Comparison of ENCODE assay signal across 20 cellular contexts in the genomic region with DNA sequence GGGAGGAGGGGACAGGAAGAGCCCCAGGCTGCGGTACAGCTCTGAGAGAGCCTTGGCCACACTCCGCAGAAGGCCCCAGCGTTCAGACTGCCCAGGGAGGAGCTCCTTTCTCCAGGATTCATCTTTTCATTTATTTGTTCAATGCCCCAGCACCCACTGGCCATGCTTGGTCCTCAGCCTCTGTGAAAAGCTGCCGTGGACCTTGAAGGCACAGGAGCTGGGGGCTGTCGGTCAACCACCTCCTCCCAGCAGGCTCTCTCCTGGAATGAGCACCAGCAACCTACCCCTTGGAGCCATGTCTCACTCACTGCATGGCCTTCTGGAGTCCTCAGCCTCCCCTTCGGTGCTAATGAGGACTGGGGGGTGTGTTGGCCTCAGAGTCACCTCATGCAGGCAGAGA. TPM values are rescaled to one million over a fixed set of nuclear protein-coding genes. Genes with fewer than 3 reads are reported as not detected.
"Had no signal": no experiment of that assay in that cellular context is flagged by ENCODE, and none has a peak within 500 bp of the region (broad histone marks: within the 10 kb centered on the region; RNA-seq: fewer than 3 reads in every experiment).

No MANE protein-coding gene starts in this region.

- H3K9me3 Mint-ChIP-seq: activated CD4-positive, alpha-beta memory T cell treated with anti-CD3 and anti-CD28 coated beads, Interleukin-2, amount 10 ng/mL, durations not matched to agents 7 days and 5 days; activated naive CD4-positive, alpha-beta T cell treated with anti-CD3 and anti-CD28 coated beads, Interleukin-2, amount 10 ng/mL, durations not matched to agents 7 days and 5 days; activated naive CD8-positive, alpha-beta T cell treated with anti-CD3 and anti-CD28 coated beads for 36 hours; activated T-cell treated with anti-CD3 and anti-CD28 coated beads, Interleukin-2, amount 50 U/mL, for 72 hours; activated T-helper 2 cell treated with anti-CD3 and anti-CD28 coated beads, Interferon-gamma antibody, Interleukin-2, Interleukin-4, amounts not matched to agents 10 μg/mL and 5 μg/mL and 100 μg/mL, durations not matched to agents 14 hours and 24 hours and 36 hours; T-helper 2 cell treated with Interferon-gamma antibody and Interleukin-4, amounts not matched to agents 5 μg/mL and 100 μg/mL, for 36 hours had no signal

- H3K27ac Mint-ChIP-seq: activated CD4-positive, alpha-beta memory T cell treated with anti-CD3 and anti-CD28 coated beads, Interleukin-2, amount 10 ng/mL, durations not matched to agents 7 days and 5 days; activated CD4-positive, alpha-beta T cell treated with anti-CD3 and anti-CD28 coated beads for 36 hours; activated naive CD4-positive, alpha-beta T cell treated with anti-CD3 and anti-CD28 coated beads, Interleukin-2, amount 10 ng/mL, durations not matched to agents 7 days and 5 days; activated naive CD8-positive, alpha-beta T cell treated with anti-CD3 and anti-CD28 coated beads for 36 hours; activated T-cell treated with anti-CD3 and anti-CD28 coated beads, Interleukin-2, amount 50 U/mL, for 72 hours; activated T-helper 2 cell treated with anti-CD3 and anti-CD28 coated beads, Interferon-gamma antibody, Interleukin-2, Interleukin-4, amounts not matched to agents 10 μg/mL and 5 μg/mL and 100 μg/mL, durations not matched to agents 14 hours and 24 hours and 36 hours; T-helper 2 cell treated with Interferon-gamma antibody and Interleukin-4, amounts not matched to agents 5 μg/mL and 100 μg/mL, for 36 hours had no signal

- H3K36me3 Mint-ChIP-seq: activated naive CD4-positive, alpha-beta T cell treated with anti-CD3 and anti-CD28 coated beads, Interleukin-2, amount 10 ng/mL, durations not matched to agents 7 days and 5 days; activated naive CD8-positive, alpha-beta T cell treated with anti-CD3 and anti-CD28 coated beads for 36 hours had no signal

- H3K4me3 Mint-ChIP-seq: activated CD4-positive, alpha-beta memory T cell treated with anti-CD3 and anti-CD28 coated beads, Interleukin-2, amount 10 ng/mL, durations not matched to agents 7 days and 5 days; activated CD4-positive, alpha-beta T cell treated with anti-CD3 and anti-CD28 coated beads for 36 hours; activated naive CD4-positive, alpha-beta T cell treated with anti-CD3 and anti-CD28 coated beads, Interleukin-2, amount 10 ng/mL, durations not matched to agents 7 days and 5 days; activated naive CD8-positive, alpha-beta T cell treated with anti-CD3 and anti-CD28 coated beads for 36 hours; activated T-cell treated with anti-CD3 and anti-CD28 coated beads, Interleukin-2, amount 50 U/mL, for 72 hours; T-helper 2 cell treated with Interferon-gamma antibody and Interleukin-4, amounts not matched to agents 5 μg/mL and 100 μg/mL, for 36 hours had no signal

- H3K4me1 ChIP-seq: breast epithelium had no signal

- ATAC-seq: activated CD4-positive, alpha-beta T cell treated with anti-CD3 and anti-CD28 coated beads for 36 hours; activated T-cell treated with anti-CD3 and anti-CD28 coated beads, Interleukin-2, amount 50 U/mL, for 72 hours; PC-3 had no signal

- H3K9me3 ChIP-seq: breast epithelium had no signal

- DNase-seq: activated CD4-positive, alpha-beta memory T cell treated with anti-CD3 and anti-CD28 coated beads, Interleukin-2, amount 10 ng/mL, durations not matched to agents 7 days and 5 days; activated CD4-positive, alpha-beta T cell treated with anti-CD3 and anti-CD28 coated beads for 36 hours; activated CD4-positive, alpha-beta T cell treated with anti-CD3 and anti-CD28 coated beads, Interleukin-2, amount 50 U/mL, for 1 hour; activated gamma-delta T cell treated with Interleukin-2 at 50 U/mL for 16 hours; activated naive CD4-positive, alpha-beta T cell treated with anti-CD3 and anti-CD28 coated beads, Interleukin-2, amount 10 ng/mL, durations not matched to agents 7 days and 5 days; activated naive CD8-positive, alpha-beta T cell treated with anti-CD3 and anti-CD28 coated beads for 36 hours; activated T-cell treated with anti-CD3 and anti-CD28 coated beads for 4 hours; activated T-cell treated with anti-CD3 and anti-CD28 coated beads, Interleukin-2, amount 50 U/mL, for 72 hours; MM.1S; NCI-H1436; NCI-H187; NCI-H748 treated with DMSO at 0.1 percent for 48 hours; SW 1271 had no signal

- H3K27ac ChIP-seq: breast epithelium had no signal

- H3K36me3 ChIP-seq: breast epithelium, WERI-Rb-1 had no signal

- H3K4me3 ChIP-seq: breast epithelium had no signal

- H3K4me1 Mint-ChIP-seq: activated CD4-positive, alpha-beta T cell treated with anti-CD3 and anti-CD28 coated beads for 36 hours; activated naive CD4-positive, alpha-beta T cell treated with anti-CD3 and anti-CD28 coated beads, Interleukin-2, amount 10 ng/mL, durations not matched to agents 7 days and 5 days; activated naive CD8-positive, alpha-beta T cell treated with anti-CD3 and anti-CD28 coated beads for 36 hours had no signal

RNA-seq across cellular contexts. Expression of gene PRR23E, which starts 21.6 kb away (rescaled TPM):
- total RNA-seq: activated CD4-positive, alpha-beta memory T cell treated with anti-CD3 and anti-CD28 coated beads, Interleukin-2, amount 10 ng/mL, durations not matched to agents 7 days and 5 days; activated CD4-positive, alpha-beta T cell treated with anti-CD3 and anti-CD28 coated beads for 36 hours; activated CD8-positive, alpha-beta memory T cell treated with anti-CD3 and anti-CD28 coated beads for 36 hours; activated naive CD8-positive, alpha-beta T cell treated with anti-CD3 and anti-CD28 coated beads for 36 hours; activated T-cell treated with anti-CD3 and anti-CD28 coated beads, Interleukin-2, amount 50 U/mL, for 72 hours; activated T-helper 2 cell treated with anti-CD3 and anti-CD28 coated beads, Interferon-gamma antibody, Interleukin-2, Interleukin-4, amounts not matched to agents 10 μg/mL and 5 μg/mL and 100 μg/mL, durations not matched to agents 14 hours and 24 hours and 36 hours; breast epithelium; PC-3; T-helper 1 cell treated with Interleukin-12 subunit alpha and Interleukin-12 subunit beta and Interleukin-4 antibody, amounts not matched to agents 30 ng/mL and 1 ng/mL, for 36 hours had no signal
